In the genomic region with DNA sequence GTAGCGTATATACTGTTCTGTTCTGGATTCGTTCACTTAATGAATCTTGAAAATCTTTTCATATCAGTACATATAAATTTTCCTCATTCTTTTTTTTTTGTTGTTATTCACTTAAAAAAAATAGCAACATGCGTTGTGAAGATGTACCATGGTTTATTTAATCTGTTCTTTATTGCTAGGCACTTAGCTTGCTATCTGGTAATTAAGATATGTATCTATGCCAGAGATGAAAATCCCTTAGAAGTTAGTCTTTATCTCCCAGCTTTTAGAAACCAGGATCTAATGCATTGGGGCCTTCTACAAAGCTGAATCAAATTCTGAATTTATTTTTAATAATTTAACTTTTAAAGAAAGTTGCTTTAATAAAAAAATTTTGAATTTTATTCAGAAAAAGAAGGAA, we compare ENCODE assay signal across 3 cellular contexts.
"Had no signal": no experiment of that assay in that cellular context is flagged by ENCODE, and none has a peak within 500 bp of the region (broad histone marks: within the 10 kb centered on the region; RNA-seq: fewer than 3 reads in every experiment).

No MANE protein-coding gene starts in this region.

- ATAC-seq: GM12878 had no signal

- H3K4me3 ChIP-seq: GM12878 had no signal

- DNase-seq: GDM1, GF-D8 had no signal
